In genomic region chr1:31472311-31472637, GRCh38 we compare ENCODE assay signal across 1 cellular context.
A peak's percentile ranks its signal among the peaks of the same experiment; 100 is the strongest.
TF ChIP-seq lines count a peak whose summit lies in the region.
"Not testable (repeated sequence)": the region's sequence is repeated elsewhere in the genome, so short reads cannot be mapped to it uniquely, and the experiment has no call there.

No MANE protein-coding gene starts in this region.

TF ChIP-seq in K562, 482 proteins besides CTCF, POLR2A, EP300 and RAD21 (continued from another document):
- TF ChIP-seq ZNF639 (CRISPR knock-in tag; conservative IDR thresholded peaks at IDR 0.05 in 1 of 2, IDR thresholded peaks at IDR 0.05 in 1 of 2) (peak in 1 of 2 experiments; percentile 52; a peak in 1 of 4 replicates), CREB3 (tag; conservative IDR thresholded peaks at IDR 0.05; ENCODE audit: low read depth) (0 out of 2 replicates have a peak, but pooled peaks have one; percentile 34), CHD2 (IDR thresholded peaks at IDR 0.05; ENCODE audit: low read depth, low read length) (0 out of 2 replicates have a peak, but pooled peaks have one; percentile 26), MEF2D (tag; conservative IDR thresholded peaks at IDR 0.05; ENCODE audit: low read depth) (peak; percentile 67; the same call in 1 of the 2 replicates), DMBX1 (CRISPR knock-in tag; IDR thresholded peaks at IDR 0.05; ENCODE audit: borderline replicate concordance) (peak; percentile 52; the same call in 1 of the 2 replicates), ZNF512 (tag; IDR thresholded peaks at IDR 0.05) (peak; percentile 34; the same call in 1 of the 2 replicates), NR2C1 (tag; IDR thresholded peaks at IDR 0.05) (peak; percentile 13; the same call in 1 of the 2 replicates), ETV1 (tag; conservative IDR thresholded peaks at IDR 0.05; ENCODE audit: low read depth) (0 out of 2 replicates have a peak, but pooled peaks have one; percentile 27), L3MBTL2 (IDR thresholded peaks at IDR 0.05) (peak; percentile 52), PTTG1 (tag; IDR thresholded peaks at IDR 0.05; ENCODE audit: low read depth) (peak; percentile 38; the same call in 1 of the 2 replicates), POLR2H (tag; IDR thresholded peaks at IDR 0.05; ENCODE audit: low read depth) (peak; percentile 71), BRD4 (IDR thresholded peaks at IDR 0.05) (0 out of 2 replicates have a peak, but pooled peaks have one; percentile 65), GTF2A2 (tag; IDR thresholded peaks at IDR 0.05) (peak; percentile 74)
- not testable (repeated sequence) for TF ChIP-seq NR2C1 (IDR thresholded peaks at IDR 0.05)
